Comparison of ENCODE assay signal across 10 cellular contexts in the genomic region with DNA sequence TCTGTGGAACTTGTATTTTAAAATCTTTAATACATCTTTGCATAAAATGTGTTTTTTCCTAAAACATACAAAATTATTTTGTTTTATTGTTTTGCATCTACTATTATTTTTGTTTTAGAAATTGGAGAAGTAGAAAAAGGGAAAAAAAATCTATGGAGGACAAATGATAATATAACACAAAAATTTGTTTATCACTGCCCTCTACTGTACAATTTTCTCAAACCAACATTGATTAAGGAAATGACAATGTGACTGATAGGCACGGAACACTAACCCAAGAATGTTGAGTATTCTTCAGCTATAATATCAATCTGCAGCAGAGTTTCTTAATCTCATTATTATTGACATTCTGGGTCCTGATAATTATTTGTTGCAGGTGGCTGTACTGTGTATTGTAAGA.
DNase-seq lines count a peak whose midpoint lies in the region; ATAC-seq and TF ChIP-seq lines count a peak whose summit lies in the region.
"Had no signal": no experiment of that assay in that cellular context is flagged by ENCODE, and none has a peak within 500 bp of the region (broad histone marks: within the 10 kb centered on the region; RNA-seq: fewer than 3 reads in every experiment).

No MANE protein-coding gene starts in this region.

- H3K4me3 Mint-ChIP-seq in stimulated activated memory B cell treated with anti-CD40 and anti-IgM and Interleukin-4, amounts not matched to agents 10 μg/mL and 1 μg/mL and 100 μg/mL, for 72 hours: no peak overlapping the region
- H3K4me3 Mint-ChIP-seq: CD4-positive, CD25-positive, alpha-beta regulatory T cell had no signal

- TF ChIP-seq EP300 in Ishikawa (IDR thresholded peaks at IDR 0.05; ENCODE audit: borderline replicate concordance): no peak

- no peak overlapping the region for H3K4me3 ChIP-seq in choroid plexus epithelial cell (ENCODE audit: low read depth, low read length)
- H3K4me3 ChIP-seq: SJSA1 had no signal

- H3K4me1 Mint-ChIP-seq in stimulated activated memory B cell treated with anti-CD40 and anti-IgM and Interleukin-4, amounts not matched to agents 10 μg/mL and 1 μg/mL and 100 μg/mL, for 72 hours: no peaks in the 10 kb centered on the region
- H3K4me1 Mint-ChIP-seq: CD4-positive, CD25-positive, alpha-beta regulatory T cell had no signal

- H3K36me3 Mint-ChIP-seq in stimulated activated memory B cell treated with anti-CD40 and anti-IgM and Interleukin-4, amounts not matched to agents 10 μg/mL and 1 μg/mL and 100 μg/mL, for 72 hours: no peaks in the 10 kb centered on the region
- H3K36me3 Mint-ChIP-seq: CD4-positive, CD25-positive, alpha-beta regulatory T cell had no signal

- peak; percentile 66 for TF ChIP-seq RAD21 in Ishikawa (IDR thresholded peaks at IDR 0.05; ENCODE audit: low read depth)

- TF ChIP-seq CTCF in choroid plexus epithelial cell (conservative IDR thresholded peaks at IDR 0.05; ENCODE audit: low read depth, low read length) (peak; percentile 31), GM20000 (IDR thresholded peaks at IDR 0.05; ENCODE audit: extremely low read depth, missing control alignments) (no peak)

- no peaks in the 10 kb centered on the region for H3K9me3 Mint-ChIP-seq in stimulated activated memory B cell treated with anti-CD40 and anti-IgM and Interleukin-4, amounts not matched to agents 10 μg/mL and 1 μg/mL and 100 μg/mL, for 72 hours

- DNase-seq in NCI-H2171 treated with DMSO at 0.1 percent for 48 hours (lab: John Stamatoyannopoulos, UW): peak; percentile 8
- no peak for DNase-seq in NCI-H2171 (lab: John Stamatoyannopoulos, UW)
- peak; percentile 31 for DNase-seq in choroid plexus epithelial cell (ENCODE audit: low read depth)
- no peak for DNase-seq in HuH-7.5 (ENCODE audit: low spot score)
- no peak for DNase-seq in GM20000 (ENCODE audit: low spot score)
- DNase-seq in cortex of kidney (lab: John Stamatoyannopoulos, UW): no peak
- DNase-seq: CD4-positive, CD25-positive, alpha-beta regulatory T cell had no signal

- peak; percentile 45 for ATAC-seq in stimulated activated memory B cell treated with anti-CD40 and anti-IgM and Interleukin-4, amounts not matched to agents 10 μg/mL and 1 μg/mL and 100 μg/mL, for 72 hours

- H3K27ac Mint-ChIP-seq in stimulated activated memory B cell treated with anti-CD40 and anti-IgM and Interleukin-4, amounts not matched to agents 10 μg/mL and 1 μg/mL and 100 μg/mL, for 72 hours: no peak overlapping the region
- H3K27ac Mint-ChIP-seq: CD4-positive, CD25-positive, alpha-beta regulatory T cell had no signal

- H3K27me3 Mint-ChIP-seq in stimulated activated memory B cell treated with anti-CD40 and anti-IgM and Interleukin-4, amounts not matched to agents 10 μg/mL and 1 μg/mL and 100 μg/mL, for 72 hours: no peaks in the 10 kb centered on the region

TF ChIP-seq in Ishikawa, 13 proteins besides CTCF, POLR2A, EP300 and RAD21:
- no peak for TF ChIP-seq CREB1 (IDR thresholded peaks at IDR 0.05; ENCODE audit: low read depth)
- TF ChIP-seq, protein P1, sequence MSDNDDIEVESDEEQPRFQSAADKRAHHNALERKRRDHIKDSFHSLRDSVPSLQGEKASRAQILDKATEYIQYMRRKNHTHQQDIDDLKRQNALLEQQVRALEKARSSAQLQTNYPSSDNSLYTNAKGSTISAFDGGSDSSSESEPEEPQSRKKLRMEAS (IDR thresholded peaks at IDR 0.05): no peak
- no peak for TF ChIP-seq ZBTB7A (IDR thresholded peaks at IDR 0.05; ENCODE audit: low read depth)
- no peak for TF ChIP-seq CEBPB (IDR thresholded peaks at IDR 0.05)
- TF ChIP-seq FOXM1 (IDR thresholded peaks at IDR 0.05; ENCODE audit: borderline replicate concordance, low read depth): no peak
- TF ChIP-seq, protein P2, sequence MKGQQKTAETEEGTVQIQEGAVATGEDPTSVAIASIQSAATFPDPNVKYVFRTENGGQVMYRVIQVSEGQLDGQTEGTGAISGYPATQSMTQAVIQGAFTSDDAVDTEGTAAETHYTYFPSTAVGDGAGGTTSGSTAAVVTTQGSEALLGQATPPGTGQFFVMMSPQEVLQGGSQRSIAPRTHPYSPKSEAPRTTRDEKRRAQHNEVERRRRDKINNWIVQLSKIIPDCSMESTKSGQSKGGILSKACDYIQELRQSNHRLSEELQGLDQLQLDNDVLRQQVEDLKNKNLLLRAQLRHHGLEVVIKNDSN (IDR thresholded peaks at IDR 0.05): no peak
- TF ChIP-seq, protein P3, sequence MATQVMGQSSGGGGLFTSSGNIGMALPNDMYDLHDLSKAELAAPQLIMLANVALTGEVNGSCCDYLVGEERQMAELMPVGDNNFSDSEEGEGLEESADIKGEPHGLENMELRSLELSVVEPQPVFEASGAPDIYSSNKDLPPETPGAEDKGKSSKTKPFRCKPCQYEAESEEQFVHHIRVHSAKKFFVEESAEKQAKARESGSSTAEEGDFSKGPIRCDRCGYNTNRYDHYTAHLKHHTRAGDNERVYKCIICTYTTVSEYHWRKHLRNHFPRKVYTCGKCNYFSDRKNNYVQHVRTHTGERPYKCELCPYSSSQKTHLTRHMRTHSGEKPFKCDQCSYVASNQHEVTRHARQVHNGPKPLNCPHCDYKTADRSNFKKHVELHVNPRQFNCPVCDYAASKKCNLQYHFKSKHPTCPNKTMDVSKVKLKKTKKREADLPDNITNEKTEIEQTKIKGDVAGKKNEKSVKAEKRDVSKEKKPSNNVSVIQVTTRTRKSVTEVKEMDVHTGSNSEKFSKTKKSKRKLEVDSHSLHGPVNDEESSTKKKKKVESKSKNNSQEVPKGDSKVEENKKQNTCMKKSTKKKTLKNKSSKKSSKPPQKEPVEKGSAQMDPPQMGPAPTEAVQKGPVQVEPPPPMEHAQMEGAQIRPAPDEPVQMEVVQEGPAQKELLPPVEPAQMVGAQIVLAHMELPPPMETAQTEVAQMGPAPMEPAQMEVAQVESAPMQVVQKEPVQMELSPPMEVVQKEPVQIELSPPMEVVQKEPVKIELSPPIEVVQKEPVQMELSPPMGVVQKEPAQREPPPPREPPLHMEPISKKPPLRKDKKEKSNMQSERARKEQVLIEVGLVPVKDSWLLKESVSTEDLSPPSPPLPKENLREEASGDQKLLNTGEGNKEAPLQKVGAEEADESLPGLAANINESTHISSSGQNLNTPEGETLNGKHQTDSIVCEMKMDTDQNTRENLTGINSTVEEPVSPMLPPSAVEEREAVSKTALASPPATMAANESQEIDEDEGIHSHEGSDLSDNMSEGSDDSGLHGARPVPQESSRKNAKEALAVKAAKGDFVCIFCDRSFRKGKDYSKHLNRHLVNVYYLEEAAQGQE (IDR thresholded peaks at IDR 0.05; ENCODE audit: low read depth): no peak
TF ChIP-seq in Ishikawa: peak in this region for 0.

Comparison
In these comparisons a context has a peak if more than half of its experiments do, and no peak if none do; other contexts are left out.
1. DNase-seq: peak in NCI-H2171 treated with DMSO at 0.1 percent for 48 hours (single experiment) and choroid plexus epithelial cell (single experiment); none in NCI-H2171 (single experiment), HuH-7.5 (single experiment), GM20000 (single experiment) and cortex of kidney (single experiment).